36 cellular contexts compared by ENCODE assay signal in the genomic region with DNA sequence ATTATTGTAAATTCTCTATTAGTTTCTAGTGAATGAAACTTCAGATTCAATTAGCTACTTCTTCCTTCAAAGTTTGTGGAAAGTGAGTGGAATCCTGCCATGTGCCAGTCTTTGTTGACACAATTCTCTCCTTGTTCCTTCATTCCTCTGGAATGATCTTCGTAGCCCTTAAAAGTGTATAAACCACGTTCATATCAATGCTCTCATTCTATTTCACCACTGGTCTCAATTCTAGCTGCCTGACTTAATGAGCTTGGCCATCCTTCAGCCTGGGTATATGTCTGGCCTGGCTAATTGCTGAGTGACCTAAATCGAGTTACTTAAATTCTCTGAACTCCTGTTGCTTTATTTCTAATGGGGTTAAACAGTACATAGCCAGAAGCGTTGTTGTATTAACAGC.
"Had no signal": no experiment of that assay in that cellular context is flagged by ENCODE, and none has a peak within 500 bp of the region (broad histone marks: within the 10 kb centered on the region; RNA-seq: fewer than 3 reads in every experiment).

No MANE protein-coding gene starts in this region.

- H3K4me3 Mint-ChIP-seq: activated B cell treated with CpG ODN at 0.5 μM for 24 hours; activated CD4-positive, alpha-beta memory T cell treated with anti-CD3 and anti-CD28 coated beads for 36 hours; activated CD4-positive, alpha-beta T cell treated with anti-CD3 and anti-CD28 coated beads, Interleukin-2, amount 10 ng/mL, durations not matched to agents 24 days and 14 days; activated CD8-positive, alpha-beta T cell treated with anti-CD3 and anti-CD28 coated beads for 36 hours; activated naive CD4-positive, alpha-beta T cell treated with anti-CD3 and anti-CD28 coated beads for 36 hours; activated naive CD8-positive, alpha-beta T cell treated with anti-CD3 and anti-CD28 coated beads for 36 hours; activated T-cell treated with anti-CD3 and anti-CD28 coated beads, Interleukin-2, amount 50 U/mL, for 4 hours; activated T-cell treated with anti-CD3 and anti-CD28 coated beads, Interleukin-2, amount 50 U/mL, for 72 hours; activated T-helper 1 cell treated with anti-CD3 and anti-CD28 coated beads, Interleukin-12 subunit alpha, Interleukin-12 subunit beta, Interleukin-2, Interleukin-4 antibody, amounts not matched to agents 30 ng/mL and 10 ng/mL and 1 ng/mL, durations not matched to agents 14 hours and 24 hours and 36 hours; activated T-helper 17 cell treated with anti-CD3 and anti-CD28 coated beads, Interleukin-2, amount 50 U/mL, for 72 hours; central memory CD8-positive, alpha-beta T cell had no signal

- H3K36me3 Mint-ChIP-seq: activated CD4-positive, alpha-beta memory T cell treated with anti-CD3 and anti-CD28 coated beads for 36 hours; activated naive CD4-positive, alpha-beta T cell treated with anti-CD3 and anti-CD28 coated beads, Interleukin-2, amount 50 U/mL, for 72 hours had no signal

- ATAC-seq: body of pancreas had no signal

- DNase-seq: activated B cell treated with CpG ODN at 0.5 μM for 24 hours; activated CD4-positive, alpha-beta T cell treated with anti-CD3 and anti-CD28 coated beads for 4 hours; activated CD4-positive, alpha-beta T cell treated with anti-CD3 and anti-CD28 coated beads, Interleukin-2, amount 10 ng/mL, durations not matched to agents 24 days and 14 days; activated CD4-positive, alpha-beta T cell treated with anti-CD3 and anti-CD28 coated beads, Interleukin-2, amount 50 U/mL, for 1 hour; activated CD4-positive, alpha-beta T cell treated with anti-CD3 and anti-CD28 coated beads, Interleukin-2, amount 50 U/mL, for 4 hours; activated CD4-positive, CD25-positive, alpha-beta regulatory T cell treated with anti-CD3 and anti-CD28 coated beads, Interleukin-2, amount 50 U/mL, for 72 hours; activated CD8-positive, alpha-beta memory T cell treated with anti-CD3 and anti-CD28 coated beads, Interleukin-2, amount 50 U/mL, for 4 hours; activated CD8-positive, alpha-beta T cell treated with anti-CD3 and anti-CD28 coated beads for 36 hours; activated effector memory CD4-positive, alpha-beta T cell treated with anti-CD3 and anti-CD28 coated beads, Interleukin-2, amount 50 U/mL, for 16 hours; activated gamma-delta T cell treated with Interleukin-2 at 50 U/mL for 16 hours; activated naive CD4-positive, alpha-beta T cell; activated naive CD4-positive, alpha-beta T cell treated with anti-CD3 and anti-CD28 coated beads for 36 hours; activated naive CD4-positive, alpha-beta T cell treated with anti-CD3 and anti-CD28 coated beads, Interleukin-2, amount 50 U/mL, for 16 hours; activated naive CD8-positive, alpha-beta T cell treated with anti-CD3 and anti-CD28 coated beads for 36 hours; activated T-cell treated with anti-CD3 and anti-CD28 coated beads for 4 hours; activated T-cell treated with anti-CD3 and anti-CD28 coated beads, Interleukin-2, amount 50 U/mL, for 1 hour; activated T-cell treated with anti-CD3 and anti-CD28 coated beads, Interleukin-2, amount 50 U/mL, for 4 hours; activated T-cell treated with anti-CD3 and anti-CD28 coated beads, Interleukin-2, amount 50 U/mL, for 72 hours; adrenal gland; amniotic stem cell; aorta; body of pancreas; caudate nucleus; cerebellar nuclear complex; T-helper 9 cell had no signal

- H3K36me3 ChIP-seq: adrenal gland, cardiac muscle cell had no signal

- H3K4me1 Mint-ChIP-seq: activated naive CD8-positive, alpha-beta T cell treated with anti-CD3 and anti-CD28 coated beads for 36 hours; activated T-helper 17 cell treated with anti-CD3 and anti-CD28 coated beads, Interleukin-2, amount 50 U/mL, for 72 hours; central memory CD8-positive, alpha-beta T cell had no signal

- H3K9me3 ChIP-seq: adrenal gland, body of pancreas had no signal

- FAIRE-seq: astrocyte, bronchial epithelial cell, TTC549 had no signal

- H3K4me3 ChIP-seq: adrenal gland, body of pancreas, cardiac muscle cell had no signal

- H3K27ac ChIP-seq: adrenal gland, body of pancreas, cardiac muscle cell, VCaP had no signal

- H3K4me1 ChIP-seq: adrenal gland, body of pancreas had no signal

- H3K27me3 ChIP-seq: adrenal gland, body of pancreas, cardiac muscle cell had no signal

- H3K27ac Mint-ChIP-seq: activated B cell treated with CpG ODN at 0.5 μM for 24 hours; activated CD4-positive, alpha-beta memory T cell treated with anti-CD3 and anti-CD28 coated beads for 36 hours; activated CD8-positive, alpha-beta T cell treated with anti-CD3 and anti-CD28 coated beads for 36 hours; activated naive CD4-positive, alpha-beta T cell treated with anti-CD3 and anti-CD28 coated beads for 36 hours; activated naive CD4-positive, alpha-beta T cell treated with anti-CD3 and anti-CD28 coated beads, Interleukin-2, amount 50 U/mL, for 72 hours; activated naive CD8-positive, alpha-beta T cell treated with anti-CD3 and anti-CD28 coated beads for 36 hours; activated T-cell treated with anti-CD3 and anti-CD28 coated beads, Interleukin-2, amount 50 U/mL, for 72 hours; T-helper 2 cell treated with Interferon-gamma antibody and Interleukin-4, amounts not matched to agents 5 μg/mL and 100 μg/mL, for 36 hours had no signal
